Comparison of ENCODE assay signal across 35 cellular contexts in the genomic region with DNA sequence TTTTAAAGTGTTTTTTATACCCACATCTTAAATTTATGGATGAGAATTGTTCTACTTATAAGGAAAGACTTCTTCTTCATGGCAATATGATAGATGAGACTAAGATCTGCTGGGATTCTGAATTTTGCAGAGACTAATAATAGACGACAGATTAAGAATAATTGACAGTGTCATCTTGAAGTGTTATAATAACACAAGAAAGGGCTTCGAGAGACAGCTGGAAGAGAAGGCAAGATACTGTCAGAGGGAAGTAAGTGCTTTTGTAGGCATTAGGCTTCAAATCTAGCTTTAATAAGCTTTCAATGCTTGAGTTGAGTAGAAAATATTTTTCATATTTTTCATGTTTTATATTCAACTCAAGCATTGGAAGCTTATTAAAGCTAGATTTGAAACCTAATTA.
"Had no signal": no experiment of that assay in that cellular context is flagged by ENCODE, and none has a peak within 500 bp of the region (broad histone marks: within the 10 kb centered on the region; RNA-seq: fewer than 3 reads in every experiment).

No MANE protein-coding gene starts in this region.

- H3K9ac ChIP-seq: KMS-11 had no signal

- H3K9me3 ChIP-seq: MG63 had no signal

- H3K4me3 ChIP-seq: MG63 had no signal

- H3K4me2 ChIP-seq: KMS-11 had no signal

- H3K36me3 ChIP-seq: MG63 had no signal

- DNase-seq: Karpas-422, Kasumi-1, KBM-7, KG1, MG63, MM.1S, MV-4-11, NCI-H1048, NCI-H1092, NCI-H1092 treated with DMSO at 0.1 percent for 48 hours, NCI-H1105, NCI-H1105 treated with DMSO at 0.1 percent for 48 hours, NCI-H1417, NCI-H1417 treated with DMSO at 0.1 percent for 48 hours, NCI-H1436, NCI-H1436 treated with DMSO at 0.1 percent for 48 hours, NCI-H146, NCI-H1694, NCI-H1694 treated with DMSO at 0.1 percent for 48 hours, NCI-H187, NCI-H187 treated with DMSO at 0.1 percent for 48 hours, NCI-H1930, NCI-H2029, NCI-H2029 treated with DMSO at 0.1 percent for 48 hours, NCI-H2081, NCI-H2081 treated with DMSO at 0.1 percent for 48 hours, NCI-H2107, NCI-H2171, NCI-H2171 treated with DMSO at 0.1 percent for 48 hours, NCI-H2227 treated with DMSO at 0.1 percent for 48 hours, NCI-H345, NCI-H446, NCI-H446 treated with DMSO at 0.1 percent for 48 hours, NCI-H510A had no signal

- H3K27ac ChIP-seq: KMS-11 had no signal

- H3K27me3 ChIP-seq: MG63 had no signal
